In the genomic region with DNA sequence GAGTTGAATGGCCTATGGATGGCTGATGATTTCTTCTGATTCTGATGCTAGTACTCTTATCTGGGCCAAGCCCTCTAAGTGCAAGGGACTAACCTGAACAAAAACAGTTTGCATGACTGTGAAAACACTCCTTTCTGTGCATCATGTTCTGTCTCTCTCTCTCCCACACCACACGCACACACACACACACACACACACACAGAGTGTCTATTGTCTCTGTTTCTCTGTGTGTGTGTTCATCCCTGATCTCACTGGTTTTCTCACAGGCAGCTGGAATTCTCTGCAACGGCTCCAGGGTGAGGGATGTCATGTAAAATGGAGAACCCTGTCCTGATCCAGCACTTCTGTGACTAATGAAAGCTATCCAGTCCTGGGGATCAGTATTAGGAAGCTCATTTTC, we compare ENCODE assay signal across 24 cellular contexts.
DNase-seq lines count a peak whose midpoint lies in the region; ATAC-seq and TF ChIP-seq lines count a peak whose summit lies in the region.
"Had no signal": no experiment of that assay in that cellular context is flagged by ENCODE, and none has a peak within 500 bp of the region (broad histone marks: within the 10 kb centered on the region; RNA-seq: fewer than 3 reads in every experiment).

No MANE protein-coding gene starts in this region.

- dilution Hi-C loops in mammary epithelial cell (cut with HindIII; ENCODE audit: low sequenced_read_pairs) = no loop called here

- H3K23me2 ChIP-seq in H9 (ENCODE audit: insufficient read length, low read depth, low read length, poor library complexity, severe bottlenecking) = no peaks in the 10 kb centered on the region

- H3K9me3 ChIP-seq in mammary epithelial cell (replicated peaks; ENCODE audit: insufficient read depth, low read length) = no peaks in the 10 kb centered on the region
- no peaks in the 10 kb centered on the region for H3K9me3 ChIP-seq in breast epithelium
- H3K9me3 ChIP-seq in H9 (ENCODE audit: control insufficient read depth, low read depth, low read length) = no peaks in the 10 kb centered on the region
- H3K9me3 ChIP-seq: BLaER1, Caco-2 had no signal

- 56% methylated on average over 2 of the region's 2 CpGs for WGBS in mammary epithelial cell (ENCODE audit: low coverage, missing lambda C conversion rate)
- no CpG with 5 or more reads among the region's 2 CpGs for WGBS in H9 (ENCODE audit: extremely low coverage, insufficient read length, low lambda C conversion rate)

- in situ Hi-C loops in mammary epithelial cell (cut with MboI; ENCODE audit: low sequenced_read_pairs in 2 of 2) = no loop called here

- no peak overlapping the region for H4K5ac ChIP-seq in H9 (ENCODE audit: insufficient read length, low read depth, low read length)

- H2BK20ac ChIP-seq in H9 (ENCODE audit: low read depth, low read length, poor library complexity, severe bottlenecking) = no peak overlapping the region

- CTCF ChIA-PET in mammary epithelial cell (lab: Charles Lee; ENCODE audit: low non-redundant PET) = no interaction called here

- DNase-seq in mammary epithelial cell (peak; percentile 12), breast epithelium (ENCODE audit: low spot score in 2 of 2) (no peak), medulla oblongata (ENCODE audit: extremely low spot score) (peak; percentile 46), pons (ENCODE audit: low spot score) (peak; percentile 65), H9 (no peak), CD1c-positive myeloid dendritic cell (ENCODE audit: extremely low spot score) (no peak)
- no peak for DNase-seq in activated CD4-positive, alpha-beta T cell treated with anti-CD3 and anti-CD28 coated beads, Interleukin-2, amount 50 U/mL, for 48 hours
- no peak for DNase-seq in naive thymus-derived CD8-positive, alpha-beta T cell
- DNase-seq: ACHN; Caco-2; CD4-positive, alpha-beta memory T cell; DMS 273 treated with DMSO at 0.1 percent for 48 hours; DMS79 treated with DMSO at 0.1 percent for 48 hours; Kasumi-1; NCI-H1417; NCI-H1694 treated with DMSO at 0.1 percent for 48 hours; NCI-H2081 treated with DMSO at 0.1 percent for 48 hours; NCI-H2171 treated with DMSO at 0.1 percent for 48 hours; NCI-H524 treated with DMSO at 0.1 percent for 48 hours; NCI-H82; SIG-M5 had no signal

- no peaks in the 10 kb centered on the region for H3K9me3 Mint-ChIP-seq in H9
- peaks cover 0 to 3% (median 0%) of the 10 kb centered on the region in 9 donors for H3K9me3 Mint-ChIP-seq in naive thymus-derived CD8-positive, alpha-beta T cell

- no peaks in the 10 kb centered on the region for H4K20me1 ChIP-seq in mammary epithelial cell (ENCODE audit: insufficient read depth, low read length)
- H4K20me1 ChIP-seq in H9 (ENCODE audit: control insufficient read depth, insufficient read depth, insufficient read length) = no peaks in the 10 kb centered on the region
- H4K20me1 ChIP-seq: BLaER1 had no signal

- BruUV-seq in mammary epithelial cell (replicated peaks; lab: Mats Ljungman, UMichigan) = no TSS peak

- no peaks in the 10 kb centered on the region for H3K36me3 ChIP-seq in mammary epithelial cell (ENCODE audit: insufficient read depth, low read length)
- H3K36me3 ChIP-seq in breast epithelium = no peaks in the 10 kb centered on the region
- H3K36me3 ChIP-seq: BLaER1 had no signal

- no peaks in the 10 kb centered on the region for H3K36me3 Mint-ChIP-seq in H9 (ENCODE audit: insufficient read depth in 1 of 3, low read depth in 3 of 3)
- H3K36me3 Mint-ChIP-seq in naive thymus-derived CD8-positive, alpha-beta T cell = no peaks in the 10 kb centered on the region
- H3K36me3 Mint-ChIP-seq: CD4-positive, alpha-beta memory T cell had no signal

- H3K14ac ChIP-seq in H9 (ENCODE audit: insufficient read depth, low read length) = no peak overlapping the region

- H3K27ac Mint-ChIP-seq in H9 = no peak overlapping the region; a peak in 1 of 7 replicates
- no peak overlapping the region for H3K27ac Mint-ChIP-seq in naive thymus-derived CD8-positive, alpha-beta T cell
- H3K27ac Mint-ChIP-seq: CD4-positive, alpha-beta memory T cell had no signal

- no peaks in the 10 kb centered on the region for H3K27me3 Mint-ChIP-seq in H9 (ENCODE audit: low read depth)
- peaks cover 0 to 3% (median 0%) of the 10 kb centered on the region in 5 donors for H3K27me3 Mint-ChIP-seq in naive thymus-derived CD8-positive, alpha-beta T cell
- H3K27me3 Mint-ChIP-seq: CD4-positive, alpha-beta memory T cell had no signal

- no peak overlapping the region for H3K9ac ChIP-seq in mammary epithelial cell (ENCODE audit: insufficient read depth, low read length)
- no peak overlapping the region for H3K9ac ChIP-seq in H9 (ENCODE audit: extremely low read depth, insufficient read length, low read length)
- H3K9ac ChIP-seq: BLaER1 had no signal

- no peak overlapping the region for H3T11ph ChIP-seq in H9 (ENCODE audit: low read length)

- no peak for TF ChIP-seq CTCF in mammary epithelial cell (conservative IDR thresholded peaks at IDR 0.05 in 1 of 2, IDR thresholded peaks at IDR 0.05 in 1 of 2; ENCODE audit: extremely low read depth in 1 of 2, insufficient read depth in 1 of 2, low read depth in 1 of 2, low read length in 2 of 2)
- no peak for TF ChIP-seq CTCF in breast epithelium (IDR thresholded peaks at IDR 0.05)
- TF ChIP-seq CTCF in H9 (conservative IDR thresholded peaks at IDR 0.05) = no peak

- H2BK5ac ChIP-seq in H9 (ENCODE audit: insufficient read length, low read length) = no peak overlapping the region

- H2BK120ac ChIP-seq in H9 (ENCODE audit: low read depth, low read length, poor library complexity, severe bottlenecking) = no peak overlapping the region

- H3K4me3 Mint-ChIP-seq in H9 = no peak overlapping the region
- H3K4me3 Mint-ChIP-seq in naive thymus-derived CD8-positive, alpha-beta T cell = no peak overlapping the region
- H3K4me3 Mint-ChIP-seq: CD4-positive, alpha-beta memory T cell had no signal

- intact Hi-C loops in mammary epithelial cell (cut with micrococcal nuclease) = no loop called here
- intact Hi-C loops in breast epithelium (cut with DNase I; ENCODE audit: low total_unique reads) = no loop called here

- no peak overlapping the region for H3K27ac ChIP-seq in mammary epithelial cell (ENCODE audit: insufficient read depth, low read depth, low read length)
- H3K27ac ChIP-seq in breast epithelium = no peak overlapping the region
- H3K27ac ChIP-seq in H9 (ENCODE audit: insufficient read length, low read depth, low read length) = no peak overlapping the region
- H3K27ac ChIP-seq: 22Rv1, BLaER1 had no signal

- H3K4me1 Mint-ChIP-seq in H9 = peaks cover 15% of the 10 kb centered on the region in 2 experiments
- no peaks in the 10 kb centered on the region for H3K4me1 Mint-ChIP-seq in naive thymus-derived CD8-positive, alpha-beta T cell
- H3K4me1 Mint-ChIP-seq: CD4-positive, alpha-beta memory T cell had no signal

- peak overlapping the region; percentile 67 for H2AFZ ChIP-seq in mammary epithelial cell (ENCODE audit: low read depth, low read length)
- no peak overlapping the region for H2AFZ ChIP-seq in H9 (ENCODE audit: low read length)

- no peak overlapping the region for H3K23ac ChIP-seq in H9 (ENCODE audit: insufficient read length, low read depth, low read length)

- no peak overlapping the region for H2BK15ac ChIP-seq in H9 (ENCODE audit: low read depth, low read length)

- no peak overlapping the region for H3K56ac ChIP-seq in H9 (ENCODE audit: insufficient read length, low read depth, low read length)

- no peak overlapping the region for H3K18ac ChIP-seq in H9 (ENCODE audit: insufficient read length, low read depth, low read length)

- H3K79me1 ChIP-seq in H9 (ENCODE audit: insufficient read depth, low read depth, low read length, poor library complexity, severe bottlenecking) = no peaks in the 10 kb centered on the region

- no peak overlapping the region for H3K4ac ChIP-seq in H9 (ENCODE audit: low read depth, low read length)

- POLR2A ChIA-PET in naive thymus-derived CD8-positive, alpha-beta T cell (lab: Charles Lee) = no interaction called here

- H2AK5ac ChIP-seq in H9 (ENCODE audit: insufficient read length, low read length) = no peak overlapping the region

- ATAC-seq in naive thymus-derived CD8-positive, alpha-beta T cell = no peak
- ATAC-seq: Panc1 had no signal

- H3K79me2 ChIP-seq in mammary epithelial cell (ENCODE audit: insufficient read depth, low read length) (no peaks in the 10 kb centered on the region), H9 (ENCODE audit: insufficient read depth, low read length) (no peaks in the 10 kb centered on the region)

- no peak for TF ChIP-seq POLR2A in breast epithelium (IDR thresholded peaks at IDR 0.05)

- H3K27me3 ChIP-seq in mammary epithelial cell (ENCODE audit: insufficient read depth, low read length) = no peaks in the 10 kb centered on the region
- no peaks in the 10 kb centered on the region for H3K27me3 ChIP-seq in breast epithelium
- no peaks in the 10 kb centered on the region for H3K27me3 ChIP-seq in H9 (ENCODE audit: insufficient read depth, low read length)
- H3K27me3 ChIP-seq: BLaER1 had no signal

- H4K91ac ChIP-seq in H9 (ENCODE audit: insufficient read length, low read depth, low read length) = no peak overlapping the region

- no peak overlapping the region for H4K8ac ChIP-seq in H9 (replicated peaks; ENCODE audit: insufficient read length, low read depth, low read length)

- H3K4me1 ChIP-seq in mammary epithelial cell (ENCODE audit: insufficient read depth, low read length) (peaks cover 1% of the 10 kb centered on the region), breast epithelium (no peaks in the 10 kb centered on the region), H9 (ENCODE audit: insufficient read depth, low read length) (no peaks in the 10 kb centered on the region)
- H3K4me1 ChIP-seq: BLaER1, Caco-2 had no signal

- H3K4me2 ChIP-seq in mammary epithelial cell (ENCODE audit: insufficient read depth, low read depth, low read length) (no peak overlapping the region), H9 (ENCODE audit: insufficient read depth, insufficient read length, low read length) (no peak overlapping the region)
- H3K4me2 ChIP-seq: BLaER1 had no signal

- no peak overlapping the region for H2BK12ac ChIP-seq in H9 (ENCODE audit: insufficient read length, low read depth, low read length)

- H3K4me3 ChIP-seq in mammary epithelial cell (replicated peaks in 1 of 3; ENCODE audit: insufficient read depth in 1 of 3, low read depth in 2 of 3, low read length in 3 of 3) (no peak overlapping the region), breast epithelium (no peak overlapping the region)
- H3K4me3 ChIP-seq: BLaER1 had no signal

Comparison
In these comparisons a context has a peak if more than half of its experiments do, and no peak if none do; other contexts are left out.
1. DNase-seq: peak in mammary epithelial cell (single experiment), medulla oblongata (single experiment) and pons (single experiment); none in breast epithelium (0 of 2), H9 (single experiment), CD1c-positive myeloid dendritic cell (single experiment), activated CD4-positive, alpha-beta T cell treated with anti-CD3 and anti-CD28 coated beads, Interleukin-2, amount 50 U/mL, for 48 hours (0 of 2) and naive thymus-derived CD8-positive, alpha-beta T cell (0 of 10).